ENCODE assay signal across 8 cellular contexts in genomic region chr7:140696679-140697446, GRCh38. TPM values are rescaled to one million over a fixed set of nuclear protein-coding genes. Genes with fewer than 3 reads are reported as not detected.
DNase-seq lines count a peak whose midpoint lies in the region; ATAC-seq, FAIRE-seq and TF ChIP-seq lines count a peak whose summit lies in the region.

Gene NDUFB2, plus strand, starts transcription at chr7:140696708. Its CDS starts 37 bp downstream, at chr7:140696745.

- peak; percentile 92 for ATAC-seq in left ventricle myocardium superior

- H3K4me3 Mint-ChIP-seq in HFFc6, result peak within 1 kb of the TSS; percentile 97

- H3K27ac Mint-ChIP-seq in HFFc6, result peak within 1 kb of the TSS; percentile 98

- intact Hi-C loops in left ventricle myocardium superior (cut with micrococcal nuclease), result no loop called here
- intact Hi-C loops in prostate gland (cut with DNase I), result loop anchor here (10.0 kb wide), 1 partner anchor 228 kb away; the partner anchor contains the start of gene BRAF
- intact Hi-C loops in uterus (cut with DNase I; ENCODE audit: low total_unique reads), result no loop called here

- peak; percentile 74 for FAIRE-seq in GM12892 (lab: Jason Lieb, UNC)

- H3K9me3 Mint-ChIP-seq in HFFc6, result no peaks in the 10 kb centered on the region

- H3K27me3 Mint-ChIP-seq in HFFc6 (ENCODE audit: insufficient read depth), result peaks cover 4% of the 10 kb centered on the region

- H3K27ac ChIP-seq in angular gyrus (ENCODE audit: low read depth, low read length), result peak within 1 kb of the TSS; percentile 95
- peak within 1 kb of the TSS; percentile 93 to 94 for H3K27ac ChIP-seq in prostate gland
- H3K27ac ChIP-seq in uterus, result peak within 1 kb of the TSS; percentile 91 to 95

- DNase-seq in GM12892 (ENCODE audit: insufficient read length) (peak; percentile 92), HFFc6 (peak; percentile 65), MV-4-11 (lab: John Stamatoyannopoulos, UW) (peak; percentile 70), SW 1271 (lab: John Stamatoyannopoulos, UW) (peak; percentile 56 to 79), left ventricle myocardium superior (peak; percentile 69), prostate gland (ENCODE audit: low spot score) (peak; percentile 75), uterus (peak in 1 of 2 donors; percentile 76)

- WGBS in prostate gland, result under 1% methylated on average over 57 of the region's 82 CpGs

- peaks cover 35% of the 10 kb centered on the region for H3K4me1 Mint-ChIP-seq in HFFc6 (ENCODE audit: low read depth)

- peaks cover 16% of the 10 kb centered on the region for H3K36me3 Mint-ChIP-seq in HFFc6 (ENCODE audit: low read depth)

- no peaks in the 10 kb centered on the region for H3K9me3 ChIP-seq in prostate gland
- H3K9me3 ChIP-seq in uterus, result no peaks in the 10 kb centered on the region

- H3K27me3 ChIP-seq in prostate gland (replicated peaks; ENCODE audit: insufficient read depth) (no peaks in the 10 kb centered on the region), uterus (no peaks in the 10 kb centered on the region)

- TF ChIP-seq CTCF in HFFc6 (IDR thresholded peaks at IDR 0.05), result no peak
- peak in 2 of 4 experiments; percentile 4 to 15 for TF ChIP-seq CTCF in prostate gland (IDR thresholded peaks at IDR 0.05)
- peak in 1 of 4 experiments; percentile 20 for TF ChIP-seq CTCF in uterus (IDR thresholded peaks at IDR 0.05)

- H3K4me1 ChIP-seq in prostate gland (replicated peaks), result peaks cover 5% of the 10 kb centered on the region
- no peaks in the 10 kb centered on the region for H3K4me1 ChIP-seq in uterus

- H3K4me3 ChIP-seq in prostate gland (peak within 1 kb of the TSS; percentile 69 to 79), uterus (peak within 1 kb of the TSS; percentile 67 to 82)

- peak; percentile 76; the same call in 1 of the 2 replicates for TF ChIP-seq POLR2A in GM12892 (IDR thresholded peaks at IDR 0.05; ENCODE audit: low read depth, low read length)
- peak; percentile 83 for TF ChIP-seq POLR2A in prostate gland (IDR thresholded peaks at IDR 0.05)
- peak; percentile 77 to 94 for TF ChIP-seq POLR2A in uterus (IDR thresholded peaks at IDR 0.05)

- no peaks in the 10 kb centered on the region for H3K36me3 ChIP-seq in prostate gland
- H3K36me3 ChIP-seq in uterus, result no peaks in the 10 kb centered on the region

RNA-seq across cellular contexts. Expression of gene NDUFB2, which starts in this region (rescaled TPM):
- polyA plus RNA-seq in GM12892 (2012; ENCODE audit: missing spikeins), result 176 TPM
- total RNA-seq in HFFc6 (2021; fragmentation: NEBNext Ultra II Directional; extraction: Animal tissue kit (Norgen Biotek cat#: 25700)), result 100 to 1,000 TPM; 176 to 254 (median 205) TPM
- 726 TPM for total RNA-seq in left ventricle myocardium superior
- 100 to 1,000 TPM; 151 to 333 TPM for total RNA-seq in prostate gland
- total RNA-seq in uterus, result 100 to 1,000 TPM in 3 of 4 donors, 10 to 100 TPM in 1; 29.5 to 349 (median 157) TPM
